In genomic region chr18:58493516-58494253, GRCh38 we compare ENCODE assay signal across 8 cellular contexts.
A peak's percentile ranks its signal among the peaks of the same experiment; 100 is the strongest.
DNase-seq lines count a peak whose midpoint lies in the region; ATAC-seq and TF ChIP-seq lines count a peak whose summit lies in the region.

No MANE protein-coding gene starts in this region.

- no peak overlapping the region for H3K9ac ChIP-seq in BLaER1 treated with 17β-estradiol and CSF1 and Interleukin-3, amounts not matched to agents 10 nM and 100 nM

- H3K4me1 ChIP-seq in BLaER1 treated with 17β-estradiol and CSF1 and Interleukin-3, amounts not matched to agents 10 nM and 100 nM: peaks cover 0 to 33% (median 14%) of the 10 kb centered on the region in 10 experiments; a peak in 8 of 20 replicates
- H3K4me1 ChIP-seq in esophagus squamous epithelium: peaks cover 0 to 17% (median 0%) of the 10 kb centered on the region in 3 donors

- no peaks in the 10 kb centered on the region for H3K9me3 Mint-ChIP-seq in nephron
- no peaks in the 10 kb centered on the region for H3K9me3 Mint-ChIP-seq in stimulated activated naive B cell treated with anti-CD40 and anti-IgM and Interleukin-4, amounts not matched to agents 10 μg/mL and 1 μg/mL and 100 μg/mL, for 72 hours

- TF ChIP-seq POLR2A in esophagus squamous epithelium (IDR thresholded peaks at IDR 0.05): no peak

- no peaks in the 10 kb centered on the region for H3K36me3 Mint-ChIP-seq in nephron (ENCODE audit: low read depth)
- no peaks in the 10 kb centered on the region for H3K36me3 Mint-ChIP-seq in stimulated activated naive B cell treated with anti-CD40 and anti-IgM and Interleukin-4, amounts not matched to agents 10 μg/mL and 1 μg/mL and 100 μg/mL, for 72 hours

- no peaks in the 10 kb centered on the region for H3K36me3 ChIP-seq in BLaER1 treated with 17β-estradiol and CSF1 and Interleukin-3, amounts not matched to agents 10 nM and 100 nM
- no peaks in the 10 kb centered on the region for H3K36me3 ChIP-seq in esophagus squamous epithelium

- H3K4me3 Mint-ChIP-seq in nephron: peak overlapping the region in 2 of 3 experiments; percentile 13 to 31
- peak overlapping the region in 1 of 2 donors; percentile 29 for H3K4me3 Mint-ChIP-seq in stimulated activated naive B cell treated with anti-CD40 and anti-IgM and Interleukin-4, amounts not matched to agents 10 μg/mL and 1 μg/mL and 100 μg/mL, for 72 hours

- no peaks in the 10 kb centered on the region for H4K20me1 ChIP-seq in BLaER1 treated with 17β-estradiol and CSF1 and Interleukin-3, amounts not matched to agents 10 nM and 100 nM

- H3K27me3 Mint-ChIP-seq in nephron (ENCODE audit: low read depth): peaks cover 9% of the 10 kb centered on the region
- peaks cover 37 to 42% of the 10 kb centered on the region in 2 donors for H3K27me3 Mint-ChIP-seq in stimulated activated naive B cell treated with anti-CD40 and anti-IgM and Interleukin-4, amounts not matched to agents 10 μg/mL and 1 μg/mL and 100 μg/mL, for 72 hours

- peak; percentile 21 for DNase-seq in OCI-M2 (lab: John Stamatoyannopoulos, UW; ENCODE audit: unreplicated experiment)
- DNase-seq in activated T-cell treated with anti-CD3 and anti-CD28 coated beads, Interleukin-2, amount 50 U/mL, for 1 hour: peak; percentile 63
- DNase-seq in esophagus squamous epithelium (lab: John Stamatoyannopoulos, UW): peak; percentile 9
- DNase-seq in stimulated activated naive B cell treated with anti-CD40 and anti-IgM and Interleukin-4, amounts not matched to agents 10 μg/mL and 1 μg/mL and 100 μg/mL, for 72 hours: peak; percentile 56

- TF ChIP-seq CTCF in esophagus squamous epithelium (IDR thresholded peaks at IDR 0.05): peak; percentile 63 to 89 (median 88)
- TF ChIP-seq CTCF in nephron (IDR thresholded peaks at IDR 0.05; ENCODE audit: unreplicated experiment in 3 of 3): peak; percentile 82 to 88 (median 86)

- H3K4me2 ChIP-seq in BLaER1 treated with 17β-estradiol and CSF1 and Interleukin-3, amounts not matched to agents 10 nM and 100 nM: peak overlapping the region in 8 of 11 experiments; percentile 9 to 44 (median 29); a peak in 9 of 22 replicates

- no peak overlapping the region for H3K4me3 ChIP-seq in BLaER1 treated with 17β-estradiol and CSF1 and Interleukin-3, amounts not matched to agents 10 nM and 100 nM
- peak overlapping the region in 3 of 4 donors; percentile 9 to 46 (median 10) for H3K4me3 ChIP-seq in esophagus squamous epithelium

- H3K27me3 ChIP-seq in BLaER1 treated with 17β-estradiol and CSF1 and Interleukin-3, amounts not matched to agents 10 nM and 100 nM: no peaks in the 10 kb centered on the region
- H3K27me3 ChIP-seq in esophagus squamous epithelium: peaks cover 0 to 36% (median 0%) of the 10 kb centered on the region in 4 donors

- intact Hi-C loops in esophagus squamous epithelium (cut with DNase I): loop anchor here (10.0 kb wide), 1 partner anchor 89 kb away; no protein-coding TSS in a partner anchor

- H3K27ac ChIP-seq in BLaER1 treated with 17β-estradiol and CSF1 and Interleukin-3, amounts not matched to agents 10 nM and 100 nM: no peak overlapping the region; a peak in 1 of 22 replicates
- no peak overlapping the region for H3K27ac ChIP-seq in esophagus squamous epithelium

- no peak for TF ChIP-seq EP300 in Ishikawa (IDR thresholded peaks at IDR 0.05; ENCODE audit: borderline replicate concordance)

- TF ChIP-seq RAD21 in Ishikawa (IDR thresholded peaks at IDR 0.05; ENCODE audit: low read depth): peak; percentile 82

- peaks cover 5 to 10% (median 7%) of the 10 kb centered on the region in 11 experiments; a peak in 13 of 22 replicates for H3K9me3 ChIP-seq in BLaER1 treated with 17β-estradiol and CSF1 and Interleukin-3, amounts not matched to agents 10 nM and 100 nM (replicated peaks in 1 of 11)
- no peaks in the 10 kb centered on the region for H3K9me3 ChIP-seq in esophagus squamous epithelium

- ATAC-seq in GM19397 (IDR thresholded peaks at IDR 0.05; ENCODE audit: unreplicated experiment): peak; percentile 37
- peak; percentile 90 to 92 for ATAC-seq in stimulated activated naive B cell treated with anti-CD40 and anti-IgM and Interleukin-4, amounts not matched to agents 10 μg/mL and 1 μg/mL and 100 μg/mL, for 72 hours (replicated peaks)

- WGBS in esophagus squamous epithelium, 2 donors: 20 to 22% methylated on average over 15 to 18 of the region's 18 CpGs

- peaks cover 77% of the 10 kb centered on the region for H3K4me1 Mint-ChIP-seq in nephron
- H3K4me1 Mint-ChIP-seq in stimulated activated naive B cell treated with anti-CD40 and anti-IgM and Interleukin-4, amounts not matched to agents 10 μg/mL and 1 μg/mL and 100 μg/mL, for 72 hours: peaks cover 9 to 11% of the 10 kb centered on the region in 2 donors

- peak overlapping the region; percentile 45 to 81 (median 78) for H3K27ac Mint-ChIP-seq in nephron
- H3K27ac Mint-ChIP-seq in stimulated activated naive B cell treated with anti-CD40 and anti-IgM and Interleukin-4, amounts not matched to agents 10 μg/mL and 1 μg/mL and 100 μg/mL, for 72 hours: no peak overlapping the region

TF ChIP-seq in Ishikawa, 13 proteins besides CTCF, POLR2A, EP300 and RAD21:
- TF ChIP-seq TCF12 (IDR thresholded peaks at IDR 0.05; ENCODE audit: low read depth): no peak
- no peak for TF ChIP-seq MAX (IDR thresholded peaks at IDR 0.05)
- no peak for TF ChIP-seq CREB1 (IDR thresholded peaks at IDR 0.05; ENCODE audit: low read depth)
TF ChIP-seq in Ishikawa: peak in this region for 0.

Comparison
In these comparisons a context has a peak if more than half of its experiments do, and no peak if none do; other contexts are left out.
1. H3K4me3 ChIP-seq: peak in esophagus squamous epithelium (3 of 4); none in BLaER1 treated with 17β-estradiol and CSF1 and Interleukin-3, amounts not matched to agents 10 nM and 100 nM (0 of 10).
2. DNase-seq: peak in every context shown above with its lines; median percentile 63 in activated T-cell treated with anti-CD3 and anti-CD28 coated beads, Interleukin-2, amount 50 U/mL, for 1 hour; 56 in stimulated activated naive B cell treated with anti-CD40 and anti-IgM and Interleukin-4, amounts not matched to agents 10 μg/mL and 1 μg/mL and 100 μg/mL, for 72 hours; 21 in OCI-M2; 9 in esophagus squamous epithelium.